Comparison of ENCODE assay signal across 8 cellular contexts in genomic region chr6:106702451-106703110, GRCh38.
A peak's percentile ranks its signal among the peaks of the same experiment; 100 is the strongest.
DNase-seq lines count a peak whose midpoint lies in the region; ATAC-seq and TF ChIP-seq lines count a peak whose summit lies in the region.

No MANE protein-coding gene starts in this region.

- H3K36me3 ChIP-seq in naive thymus-derived CD4-positive, alpha-beta T cell (ENCODE audit: control insufficient read depth in 2 of 3, insufficient read depth in 3 of 3, low read length in 3 of 3), result no peaks in the 10 kb centered on the region

- no peaks in the 10 kb centered on the region for H3K27me3 ChIP-seq in naive thymus-derived CD4-positive, alpha-beta T cell (ENCODE audit: control insufficient read depth in 2 of 2, insufficient read depth in 2 of 2, low read length in 2 of 2)

- H3K27ac Mint-ChIP-seq in naive thymus-derived CD4-positive, alpha-beta T cell, result no peak overlapping the region

- no peak for TF ChIP-seq CTCF in coronary artery (IDR thresholded peaks at IDR 0.05)

- no peak overlapping the region for H3K27ac ChIP-seq in naive thymus-derived CD4-positive, alpha-beta T cell (ENCODE audit: low read depth, low read length)
- H3K27ac ChIP-seq in coronary artery, result no peak overlapping the region

- peak; percentile 33 for TF ChIP-seq POLR2A in GM19193 (IDR thresholded peaks at IDR 0.05; ENCODE audit: extremely low read depth, insufficient read depth, insufficient read length)

- peaks cover 17 to 39% (median 22%) of the 10 kb centered on the region in 5 donors for H3K27me3 Mint-ChIP-seq in naive thymus-derived CD4-positive, alpha-beta T cell

- ATAC-seq in HG03045 (IDR thresholded peaks at IDR 0.05; ENCODE audit: unreplicated experiment) (peak; percentile 94), SK-N-SH treated with all-trans-retinoic acid at 6 μM for 48 hours (no peak)
- peak; percentile 47 for ATAC-seq in naive thymus-derived CD4-positive, alpha-beta T cell

- POLR2A ChIA-PET in naive thymus-derived CD4-positive, alpha-beta T cell (lab: Charles Lee), result no interaction called here

- H3K4me1 Mint-ChIP-seq in naive thymus-derived CD4-positive, alpha-beta T cell, result peaks cover 0 to 3% (median 0%) of the 10 kb centered on the region in 7 donors

- no peaks in the 10 kb centered on the region for H3K4me1 ChIP-seq in naive thymus-derived CD4-positive, alpha-beta T cell (ENCODE audit: control insufficient read depth in 2 of 2, insufficient read depth in 2 of 2, low read length in 2 of 2)

- H3K4me3 ChIP-seq in naive thymus-derived CD4-positive, alpha-beta T cell (ENCODE audit: low read length), result no peak overlapping the region
- H3K4me3 ChIP-seq in coronary artery, result no peak overlapping the region

- H3K9me3 ChIP-seq in naive thymus-derived CD4-positive, alpha-beta T cell (ENCODE audit: control insufficient read depth in 2 of 3, low read length in 3 of 3), result no peaks in the 10 kb centered on the region

- intact Hi-C loops in naive thymus-derived CD4-positive, alpha-beta T cell (cut with micrococcal nuclease), result no loop called here

- H3K4me3 Mint-ChIP-seq in naive thymus-derived CD4-positive, alpha-beta T cell, result no peak overlapping the region

- peaks cover 0 to 4% (median 0%) of the 10 kb centered on the region in 5 donors for H3K36me3 Mint-ChIP-seq in naive thymus-derived CD4-positive, alpha-beta T cell

- peaks cover 0 to 10% (median 5%) of the 10 kb centered on the region in 11 donors for H3K9me3 Mint-ChIP-seq in naive thymus-derived CD4-positive, alpha-beta T cell

- DNase-seq in NCI-H345 (lab: John Stamatoyannopoulos, UW), result peak; percentile 91
- DNase-seq in naive thymus-derived CD4-positive, alpha-beta T cell, result no peak
- DNase-seq in coronary artery (ENCODE audit: low spot score), result no peak
- no peak for DNase-seq in activated CD8-positive, alpha-beta memory T cell treated with anti-CD3 and anti-CD28 coated beads, Interleukin-2, amount 50 U/mL, for 4 hours
- DNase-seq in NCI-H2227 treated with DMSO at 0.1 percent for 48 hours (lab: John Stamatoyannopoulos, UW), result no peak

- CTCF ChIA-PET in naive thymus-derived CD4-positive, alpha-beta T cell (lab: Charles Lee), result no interaction called here

TF ChIP-seq in SK-N-SH treated with all-trans-retinoic acid at 6 μM for 48 hours, 23 proteins besides CTCF, POLR2A, EP300 and RAD21:
- TF ChIP-seq GLIS3 (CRISPR knock-in tag; IDR thresholded peaks at IDR 0.05), result no peak
- TF ChIP-seq ARNTL (CRISPR knock-in tag; IDR thresholded peaks at IDR 0.05; ENCODE audit: borderline replicate concordance, low read depth), result no peak
- no peak for TF ChIP-seq TCF4 (CRISPR knock-in tag; IDR thresholded peaks at IDR 0.05; ENCODE audit: borderline replicate concordance)
- TF ChIP-seq ZNF8 (CRISPR knock-in tag; IDR thresholded peaks at IDR 0.05), result no peak
- TF ChIP-seq CREB5 (CRISPR knock-in tag; IDR thresholded peaks at IDR 0.05; ENCODE audit: low read depth), result no peak
- no peak for TF ChIP-seq ISL1 (CRISPR knock-in tag; IDR thresholded peaks at IDR 0.05)
- no peak for TF ChIP-seq ZNF70 (CRISPR knock-in tag; IDR thresholded peaks at IDR 0.05)
- TF ChIP-seq SNAI2 (CRISPR knock-in tag; IDR thresholded peaks at IDR 0.05), result no peak
- no peak for TF ChIP-seq ESRRG (CRISPR knock-in tag; IDR thresholded peaks at IDR 0.05)
- no peak for TF ChIP-seq CSDC2 (CRISPR knock-in tag; IDR thresholded peaks at IDR 0.05)
- no peak for TF ChIP-seq ZFP3 (CRISPR knock-in tag; IDR thresholded peaks at IDR 0.05)
- TF ChIP-seq BACH2 (CRISPR knock-in tag; IDR thresholded peaks at IDR 0.05; ENCODE audit: borderline replicate concordance), result no peak
